Comparison of ENCODE assay signal across 16 cellular contexts in genomic region chr1:55192093-55192492, GRCh38. TPM values are rescaled to one million over a fixed set of nuclear protein-coding genes. Genes with fewer than 3 reads are reported as not detected.
DNase-seq lines count a peak whose midpoint lies in the region; ATAC-seq, FAIRE-seq and TF ChIP-seq lines count a peak whose summit lies in the region.
"Had no signal": no experiment of that assay in that cellular context is flagged by ENCODE, and none has a peak within 500 bp of the region (broad histone marks: within the 10 kb centered on the region; RNA-seq: fewer than 3 reads in every experiment).

No MANE protein-coding gene starts in this region.

- DNase-seq in D721Med (ENCODE audit: insufficient read length, low spot score) (no peak), DMS53 treated with DMSO at 0.1 percent for 48 hours (lab: John Stamatoyannopoulos, UW; ENCODE audit: unreplicated experiment) (peak; percentile 46), NCI-H82 (lab: John Stamatoyannopoulos, UW) (peak; percentile 77), erythroblast (lab: John Stamatoyannopoulos, UW) (peak; percentile 71 to 87), aorta (no peak)
- DNase-seq in activated naive CD4-positive, alpha-beta T cell treated with anti-CD3 and anti-CD28 coated beads for 36 hours: no peak
- DNase-seq in stimulated activated naive CD4-positive, alpha-beta T cell treated with Interleukin-2 at 50 U/mL for 16 hours (lab: John Stamatoyannopoulos, UW): no peak
- DNase-seq: DMS 273 treated with DMSO at 0.1 percent for 48 hours, EL, Karpas-422, NCI-H2081 treated with DMSO at 0.1 percent for 48 hours, NCI-H510A treated with DMSO at 0.1 percent for 48 hours, T-cell had no signal

- H3K9me3 Mint-ChIP-seq in activated naive CD4-positive, alpha-beta T cell treated with anti-CD3 and anti-CD28 coated beads for 36 hours: peaks cover 2% of the 10 kb centered on the region
- H3K9me3 Mint-ChIP-seq: T-cell had no signal

- intact Hi-C loops in aorta (cut with DNase I): no loop called here
- intact Hi-C loops in activated naive CD4-positive, alpha-beta T cell treated with anti-CD3 and anti-CD28 coated beads for 36 hours (cut with micrococcal nuclease): no loop called here

- no peak overlapping the region for H3K4me3 Mint-ChIP-seq in activated naive CD4-positive, alpha-beta T cell treated with anti-CD3 and anti-CD28 coated beads for 36 hours
- H3K4me3 Mint-ChIP-seq: T-cell had no signal

- peaks cover 49% of the 10 kb centered on the region for H3K4me1 Mint-ChIP-seq in activated naive CD4-positive, alpha-beta T cell treated with anti-CD3 and anti-CD28 coated beads for 36 hours (ENCODE audit: low read depth)

- no peak overlapping the region for H3K27ac ChIP-seq in aorta (ENCODE audit: low read depth in 1 of 2, low read length in 2 of 2)
- H3K27ac ChIP-seq: SK-N-MC had no signal

- no peaks in the 10 kb centered on the region for H3K27me3 Mint-ChIP-seq in activated naive CD4-positive, alpha-beta T cell treated with anti-CD3 and anti-CD28 coated beads for 36 hours (ENCODE audit: low read depth)
- H3K27me3 Mint-ChIP-seq: T-cell had no signal

- CTCF ChIA-PET in activated naive CD4-positive, alpha-beta T cell treated with anti-CD3 and anti-CD28 coated beads for 36 hours (lab: Charles Lee): no interaction called here

- TF ChIP-seq POLR2A in erythroblast (IDR thresholded peaks at IDR 0.05; ENCODE audit: low read length): peak; percentile 31

- peaks cover 10% of the 10 kb centered on the region for H3K36me3 Mint-ChIP-seq in activated naive CD4-positive, alpha-beta T cell treated with anti-CD3 and anti-CD28 coated beads for 36 hours (ENCODE audit: low read depth)

- peak; percentile 70 for FAIRE-seq in D721Med (lab: Jason Lieb, UNC)
- FAIRE-seq: H1 had no signal

- H3K4me3 ChIP-seq in aorta (ENCODE audit: low read length in 2 of 2): no peak overlapping the region
- H3K4me3 ChIP-seq: SK-N-MC had no signal

- no peaks in the 10 kb centered on the region for H3K27me3 ChIP-seq in aorta (ENCODE audit: control insufficient read depth in 1 of 2, insufficient read depth in 2 of 2, low read length in 1 of 2)

- no peak for ATAC-seq in aorta (ENCODE audit: low FRiP score)
- ATAC-seq: Right ventricle myocardium inferior, T-cell had no signal

- no peak for TF ChIP-seq CTCF in D721Med (IDR thresholded peaks at IDR 0.05; ENCODE audit: insufficient read depth, missing control alignments)

- H3K9me3 ChIP-seq in aorta (ENCODE audit: control insufficient read depth, low read length): no peaks in the 10 kb centered on the region

- no peak overlapping the region for H3K27ac Mint-ChIP-seq in activated naive CD4-positive, alpha-beta T cell treated with anti-CD3 and anti-CD28 coated beads for 36 hours

- WGBS in aorta, 2 donors: 81 to 82% methylated on average over 1 of the region's 1 CpG

- H3K36me3 ChIP-seq in aorta (ENCODE audit: control insufficient read depth in 1 of 2, insufficient read depth in 2 of 2, low read length in 1 of 2): no peaks in the 10 kb centered on the region

- peaks cover 3 to 16% of the 10 kb centered on the region in 2 donors for H3K4me1 ChIP-seq in aorta (ENCODE audit: control insufficient read depth in 1 of 2, insufficient read depth in 2 of 2, low read length in 2 of 2)

RNA-seq across cellular contexts. Expression of gene USP24, which starts 23.1 kb away (rescaled TPM):
- 10 to 100 TPM; 45.8 to 54.4 TPM for total RNA-seq in aorta
- 10 to 100 TPM in 1 of 2 donors, 1 to 10 TPM in 1; 4.4 to 13.9 TPM for polyA plus RNA-seq in aorta
- total RNA-seq in activated naive CD4-positive, alpha-beta T cell treated with anti-CD3 and anti-CD28 coated beads for 36 hours: 10 to 100 TPM; 37.1 to 39.7 TPM

Comparison
In these comparisons a context has a peak if more than half of its experiments do, and no peak if none do; other contexts are left out.
1. DNase-seq: peak in DMS53 treated with DMSO at 0.1 percent for 48 hours (single experiment), NCI-H82 (single experiment) and erythroblast (2 of 2); none in D721Med (single experiment), aorta (0 of 2), activated naive CD4-positive, alpha-beta T cell treated with anti-CD3 and anti-CD28 coated beads for 36 hours (single experiment) and stimulated activated naive CD4-positive, alpha-beta T cell treated with Interleukin-2 at 50 U/mL for 16 hours (single experiment).